In genomic region chr22:37511368-37512104, GRCh38 we compare ENCODE assay signal across 1 cellular context.
TF ChIP-seq lines count a peak whose summit lies in the region.

No MANE protein-coding gene starts in this region.

TF ChIP-seq in WTC11, 78 proteins besides CTCF, POLR2A, EP300 and RAD21:
- no peak for TF ChIP-seq ZNF281 (CRISPR knock-in tag; IDR thresholded peaks at IDR 0.05)
- TF ChIP-seq ZNF138 (CRISPR knock-in tag; conservative IDR thresholded peaks at IDR 0.05), result no peak
- TF ChIP-seq ATF2 (CRISPR knock-in tag; IDR thresholded peaks at IDR 0.05; ENCODE audit: borderline replicate concordance, low read depth), result no peak
- TF ChIP-seq FOXJ3 (CRISPR knock-in tag; IDR thresholded peaks at IDR 0.05; ENCODE audit: borderline replicate concordance), result no peak
- TF ChIP-seq ZNF396 (CRISPR knock-in tag; IDR thresholded peaks at IDR 0.05; ENCODE audit: borderline replicate concordance), result no peak
- no peak for TF ChIP-seq SOX15 (CRISPR knock-in tag; IDR thresholded peaks at IDR 0.05)
- no peak for TF ChIP-seq FOXK1 (CRISPR knock-in tag; IDR thresholded peaks at IDR 0.05)
- no peak for TF ChIP-seq ZNF671 (CRISPR knock-in tag; IDR thresholded peaks at IDR 0.05)
- no peak for TF ChIP-seq RORB (CRISPR knock-in tag; IDR thresholded peaks at IDR 0.05)
- no peak for TF ChIP-seq ZSCAN18 (CRISPR knock-in tag; IDR thresholded peaks at IDR 0.05)
- TF ChIP-seq ARID4B (CRISPR knock-in tag; IDR thresholded peaks at IDR 0.05; ENCODE audit: borderline replicate concordance), result no peak
- TF ChIP-seq NFATC4 (CRISPR knock-in tag; IDR thresholded peaks at IDR 0.05), result no peak
